8 cellular contexts compared by ENCODE assay signal in genomic region chrX:133335027-133335426, GRCh38.
DNase-seq lines count a peak whose midpoint lies in the region; ATAC-seq, FAIRE-seq and TF ChIP-seq lines count a peak whose summit lies in the region.

No MANE protein-coding gene starts in this region.

- TF ChIP-seq EP300 in H1 (IDR thresholded peaks at IDR 0.05; ENCODE audit: borderline replicate concordance in 1 of 2, low read depth in 2 of 2, low read length in 2 of 2), result no peak
- TF ChIP-seq EP300 in ovary (IDR thresholded peaks at IDR 0.05), result no peak

- no peaks in the 10 kb centered on the region for H3K79me1 ChIP-seq in H1 (ENCODE audit: low read depth, low read length)

- no peak overlapping the region for H3K23ac ChIP-seq in H1 (ENCODE audit: insufficient read length)

- FAIRE-seq in H1 (lab: Jason Lieb, UNC), result peak; percentile 92

- H3K4me3 ChIP-seq in H1 (ENCODE audit: extremely low read depth in 1 of 4, insufficient read depth in 2 of 4, low read depth in 3 of 4, low read length in 4 of 4) (no peak overlapping the region), ovary (no peak overlapping the region)

- TF ChIP-seq POLR2A in H1 (IDR thresholded peaks at IDR 0.05; ENCODE audit: control extremely low read depth in 1 of 2, low read depth in 2 of 2, low read length in 2 of 2), result no peak
- TF ChIP-seq POLR2A in ovary (IDR thresholded peaks at IDR 0.05), result no peak

- H3K79me2 ChIP-seq in H1 (ENCODE audit: control insufficient read depth in 1 of 2, insufficient read depth in 2 of 2, low read length in 2 of 2), result peaks cover 0 to 93% of the 10 kb centered on the region in 2 experiments; a peak in 2 of 4 replicates

- H2BK5ac ChIP-seq in H1 (ENCODE audit: low read depth, low read length), result no peak overlapping the region

- H2BK15ac ChIP-seq in H1 (ENCODE audit: low read length), result no peak overlapping the region

- no peak overlapping the region for H3K27ac Mint-ChIP-seq in T-helper 17 cell

- no peak overlapping the region for H2BK12ac ChIP-seq in H1 (ENCODE audit: low read depth, low read length)

- no peak overlapping the region for H4K91ac ChIP-seq in H1 (replicated peaks; ENCODE audit: insufficient read length, low read length)

- no peak overlapping the region for H2AK5ac ChIP-seq in H1 (ENCODE audit: low read depth, low read length)

- H3K9me3 ChIP-seq in H1 (ENCODE audit: insufficient read depth in 2 of 2, low read depth in 1 of 2, low read length in 1 of 2) (no peaks in the 10 kb centered on the region), ovary (no peaks in the 10 kb centered on the region), T-helper 17 cell (ENCODE audit: control insufficient read depth, low read length, poor library complexity, severe bottlenecking) (no peaks in the 10 kb centered on the region)

- peaks cover 0 to 39% (median 16%) of the 10 kb centered on the region in 4 experiments; a peak in 4 of 8 replicates for H3K36me3 ChIP-seq in H1 (ENCODE audit: control insufficient read depth in 2 of 4, insufficient read depth in 4 of 4, low read length in 3 of 4)
- H3K36me3 ChIP-seq in ovary, result no peaks in the 10 kb centered on the region

- H3K56ac ChIP-seq in H1 (replicated peaks; ENCODE audit: insufficient read length, low read depth, low read length), result no peak overlapping the region

- no peak overlapping the region for H4K8ac ChIP-seq in H1 (ENCODE audit: extremely low read depth, insufficient read depth, low read length)

- H3K14ac ChIP-seq in H1 (ENCODE audit: insufficient read length), result no peak overlapping the region

- H3K27ac ChIP-seq in 22Rv1 (no peak overlapping the region), H1 (ENCODE audit: low read depth, low read length) (no peak overlapping the region), ovary (no peak overlapping the region)

- H2AFZ ChIP-seq in H1 (ENCODE audit: low read length), result no peak overlapping the region

- H3K18ac ChIP-seq in H1 (ENCODE audit: extremely low read depth, low read length), result no peak overlapping the region

- CTCF ChIA-PET in H1 (lab: Charles Lee; ENCODE audit: partially characterized antibody), result interaction anchor here (0.7 to 2.3 kb wide), 10 partner anchors 10 to 340 kb away, joined by 3 to 10 read pairs (median 4); no protein-coding TSS in a partner anchor

- no peak overlapping the region for H3K9ac ChIP-seq in H1 (replicated peaks in 1 of 4; ENCODE audit: extremely low read depth in 1 of 4, low read depth in 3 of 4, low read length in 3 of 4)

- no peak overlapping the region for H2BK20ac ChIP-seq in H1 (ENCODE audit: low read length)

- H4K20me1 ChIP-seq in H1 (replicated peaks in 1 of 2; ENCODE audit: control insufficient read depth in 1 of 2, insufficient read depth in 2 of 2, low read length in 2 of 2), result peaks cover 2 to 3% of the 10 kb centered on the region in 2 experiments

- DNase-seq in ELR (ENCODE audit: low read depth) (peak; percentile 0), NCI-H69 (lab: John Stamatoyannopoulos, UW) (peak; percentile 16), H1 (ENCODE audit: low read depth in 1 of 2, low spot score in 2 of 2) (no peak), ovary (peak in 1 of 5 donors; percentile 35), T-helper 17 cell (no peak)

- H3K4me3 Mint-ChIP-seq in T-helper 17 cell, result no peak overlapping the region

- no peaks in the 10 kb centered on the region for H3K4me1 Mint-ChIP-seq in T-helper 17 cell

- intact Hi-C loops in ovary (cut with DNase I), result loop anchor here in 2 of 4 donors (10.0 kb wide), 2 partner anchors 330 to 340 kb away; no protein-coding TSS in a partner anchor

- no peak overlapping the region for H4K5ac ChIP-seq in H1 (ENCODE audit: insufficient read length, low read depth, low read length)

- peak; percentile 61 for TF ChIP-seq CTCF in 22Rv1 (IDR thresholded peaks at IDR 0.05)
- peak in 2 of 3 experiments; percentile 9 to 54; a peak in 2 of 4 replicates for TF ChIP-seq CTCF in H1 (IDR thresholded peaks at IDR 0.05; ENCODE audit: control extremely low read depth in 1 of 3, insufficient read depth in 1 of 3, low read depth in 1 of 3, low read length in 3 of 3)
- peak in 2 of 3 donors; percentile 21 to 25 for TF ChIP-seq CTCF in ovary (IDR thresholded peaks at IDR 0.05)

- H3K4me2 ChIP-seq in H1 (ENCODE audit: insufficient read depth in 1 of 2, low read depth in 2 of 2, low read length in 2 of 2), result no peak overlapping the region

- ATAC-seq in GM19324 (IDR thresholded peaks at IDR 0.05; ENCODE audit: low FRiP score, unreplicated experiment) (no peak), T-helper 17 cell (no peak), HG02884 (IDR thresholded peaks at IDR 0.05; ENCODE audit: unreplicated experiment) (no peak)

- POLR2A ChIA-PET in H1 (lab: Charles Lee; ENCODE audit: partially characterized antibody), result no interaction called here

- H3K4ac ChIP-seq in H1 (replicated peaks; ENCODE audit: insufficient read length, low read depth, low read length), result no peak overlapping the region

- no peaks in the 10 kb centered on the region for H3K36me3 Mint-ChIP-seq in T-helper 17 cell (ENCODE audit: low read depth)

- peaks cover 0 to 8% (median 4%) of the 10 kb centered on the region in 4 experiments; a peak in 5 of 7 replicates for H3K4me1 ChIP-seq in H1 (replicated peaks in 1 of 4; ENCODE audit: control insufficient read depth in 3 of 4, insufficient read depth in 4 of 4, low read length in 3 of 4)
- H3K4me1 ChIP-seq in ovary (ENCODE audit: insufficient read depth), result no peaks in the 10 kb centered on the region

- no peak overlapping the region for H2BK120ac ChIP-seq in H1 (replicated peaks; ENCODE audit: low read depth, low read length)

- H3K23me2 ChIP-seq in H1 (ENCODE audit: low read depth, low read length), result no peaks in the 10 kb centered on the region

- peak; percentile 46 to 53 for TF ChIP-seq RAD21 in H1 (IDR thresholded peaks at IDR 0.05 in 1 of 2, conservative IDR thresholded peaks at IDR 0.05 in 1 of 2; ENCODE audit: low read depth in 2 of 2, low read length in 2 of 2)

- 65% methylated on average over 2 of the region's 2 CpGs; no CpG with 5 or more reads in 1 of the 2 experiments for WGBS in H1 (ENCODE audit: extremely low coverage in 1 of 2, insufficient coverage in 1 of 2, insufficient read length in 1 of 2, insufficient replicate concordance in 2 of 2, low coverage in 1 of 2, low lambda C conversion rate in 2 of 2, missing lambda C conversion rate in 1 of 2), 2 experiments
- 34 to 42% (median 37%) methylated on average over 2 of the region's 2 CpGs for WGBS in ovary, 3 donors

- no peaks in the 10 kb centered on the region for H3K27me3 Mint-ChIP-seq in T-helper 17 cell

- H3K27me3 ChIP-seq in H1 (replicated peaks in 1 of 4; ENCODE audit: control insufficient read depth in 3 of 4, extremely low read depth in 1 of 4, insufficient read depth in 3 of 4, low read length in 3 of 4) (no peaks in the 10 kb centered on the region), ovary (no peaks in the 10 kb centered on the region)

TF ChIP-seq in H1, 55 proteins besides CTCF, POLR2A, EP300 and RAD21:
- TF ChIP-seq EZH2 (IDR thresholded peaks at IDR 0.05; ENCODE audit: low read depth, low read length, severe bottlenecking), result no peak
- TF ChIP-seq CHD1 (IDR thresholded peaks at IDR 0.05; ENCODE audit: low read depth, low read length), result no peak
- no peak for TF ChIP-seq HDAC2 (IDR thresholded peaks at IDR 0.05; ENCODE audit: borderline replicate concordance in 1 of 2, low read depth in 2 of 2, low read length in 2 of 2)
- TF ChIP-seq YY1 (IDR thresholded peaks at IDR 0.05; ENCODE audit: low read depth, low read length), result no peak
- no peak for TF ChIP-seq JUND (IDR thresholded peaks at IDR 0.05; ENCODE audit: low read length)
- TF ChIP-seq BACH1 (IDR thresholded peaks at IDR 0.05; ENCODE audit: low read length), result no peak

Comparison
In these comparisons a context has a peak if more than half of its experiments do, and no peak if none do; other contexts are left out.
1. DNase-seq: peak in ELR (single experiment) and NCI-H69 (single experiment); none in H1 (0 of 2) and T-helper 17 cell (0 of 3).
2. Peak in every context shown above with its lines, with median percentiles within 50 percentile points of each other: CTCF ChIP-seq.